20 cellular contexts compared by ENCODE assay signal in genomic region chr1:172345077-172345476, GRCh38.
DNase-seq lines count a peak whose midpoint lies in the region; ATAC-seq and TF ChIP-seq lines count a peak whose summit lies in the region.
"Had no signal": no experiment of that assay in that cellular context is flagged by ENCODE, and none has a peak within 500 bp of the region (broad histone marks: within the 10 kb centered on the region; RNA-seq: fewer than 3 reads in every experiment).

No MANE protein-coding gene starts in this region.

- H3K4me2 ChIP-seq in MM.1S (ENCODE audit: low read depth, low read length) (peak overlapping the region; percentile 17; the same call in 1 of the 2 replicates), neural progenitor cell (no peak overlapping the region)

- H3K4me1 Mint-ChIP-seq in nephron (peaks cover 61% of the 10 kb centered on the region), neural progenitor cell (peaks cover 28% of the 10 kb centered on the region)

- H3K4me1 ChIP-seq in MM.1S (ENCODE audit: low read length) (peaks cover 18% of the 10 kb centered on the region), neural progenitor cell (peaks cover 16% of the 10 kb centered on the region)
- H3K4me1 ChIP-seq: prostate gland had no signal

- H3K36me3 ChIP-seq in MM.1S (replicated peaks; ENCODE audit: insufficient read depth, low read length) (no peaks in the 10 kb centered on the region), neural progenitor cell (no peaks in the 10 kb centered on the region)
- H3K36me3 ChIP-seq: HAP-1, prostate gland, SJSA1 had no signal

- no peaks in the 10 kb centered on the region; the same call in 1 of the 2 replicates for H4K20me1 ChIP-seq in MM.1S (ENCODE audit: insufficient read depth, low read length)
- H4K20me1 ChIP-seq in neural progenitor cell (ENCODE audit: low read depth), result no peaks in the 10 kb centered on the region

- H3K27ac ChIP-seq in MM.1S (ENCODE audit: low read length) (no peak overlapping the region), neural progenitor cell (no peak overlapping the region)
- H3K27ac ChIP-seq: HL-60, prostate gland had no signal

- H3K9me3 Mint-ChIP-seq in nephron (peaks cover 27% of the 10 kb centered on the region), neural progenitor cell (peaks cover 16% of the 10 kb centered on the region)

- H3K9ac ChIP-seq in MM.1S (ENCODE audit: low read length), result no peak overlapping the region
- H3K9ac ChIP-seq in neural progenitor cell, result no peak overlapping the region

- no peaks in the 10 kb centered on the region for H3K9me2 ChIP-seq in MM.1S (replicated peaks; ENCODE audit: insufficient read depth, low read length)

- no peak overlapping the region for H2AFZ ChIP-seq in MM.1S (ENCODE audit: low read length)
- no peak overlapping the region for H2AFZ ChIP-seq in neural progenitor cell (replicated peaks)

- ATAC-seq in GM18867 (IDR thresholded peaks at IDR 0.05; ENCODE audit: unreplicated experiment), result peak; percentile 52
- peak; percentile 51 for ATAC-seq in GM21723 (IDR thresholded peaks at IDR 0.05; ENCODE audit: unreplicated experiment)
- ATAC-seq in GM18505 (IDR thresholded peaks at IDR 0.05; ENCODE audit: unreplicated experiment), result no peak
- no peak for ATAC-seq in HG03039 (IDR thresholded peaks at IDR 0.05; ENCODE audit: unreplicated experiment)
- ATAC-seq: activated T-cell treated with anti-CD3 and anti-CD28 coated beads, Interleukin-2, amount 50 U/mL, for 4 hours; effector memory CD8-positive, alpha-beta T cell had no signal

- H3K4me3 ChIP-seq in MM.1S (ENCODE audit: low read length), result no peak overlapping the region
- no peak overlapping the region for H3K4me3 ChIP-seq in neural progenitor cell
- H3K4me3 ChIP-seq: HAP-1, prostate gland, SJSA1 had no signal

- H3K27me3 Mint-ChIP-seq in nephron (ENCODE audit: low read depth) (no peaks in the 10 kb centered on the region), neural progenitor cell (ENCODE audit: insufficient read depth, low read depth) (no peaks in the 10 kb centered on the region)
- H3K27me3 Mint-ChIP-seq: effector memory CD8-positive, alpha-beta T cell; stimulated activated naive CD8-positive, alpha-beta T cell treated with anti-CD3 and anti-CD28 coated beads, Interleukin-15, Interleukin-2, amounts not matched to agents 100 ng/mL and 50 ng/mL, for 24 hours had no signal

- H3K27me3 ChIP-seq in MM.1S (replicated peaks; ENCODE audit: insufficient read depth, low read length), result peaks cover 22% of the 10 kb centered on the region
- H3K27me3 ChIP-seq in neural progenitor cell, result no peaks in the 10 kb centered on the region
- H3K27me3 ChIP-seq: SJSA1 had no signal

- H3K9me3 ChIP-seq in MM.1S (replicated peaks; ENCODE audit: insufficient read depth, low read length) (no peaks in the 10 kb centered on the region), neural progenitor cell (ENCODE audit: low read depth) (peaks cover 6% of the 10 kb centered on the region)
- H3K9me3 ChIP-seq: HAP-1, prostate gland, SJSA1 had no signal

- no peak for TF ChIP-seq POLR2A in GM18505 (IDR thresholded peaks at IDR 0.05; ENCODE audit: borderline replicate concordance, extremely low read depth, insufficient read depth, insufficient read length)

- no peaks in the 10 kb centered on the region for H3K79me2 ChIP-seq in MM.1S (ENCODE audit: low read length)
- H3K79me2 ChIP-seq in neural progenitor cell (ENCODE audit: low read depth), result no peaks in the 10 kb centered on the region

- peak overlapping the region; percentile 97 to 99 (median 98) for H3K27ac Mint-ChIP-seq in nephron
- H3K27ac Mint-ChIP-seq in neural progenitor cell, result no peak overlapping the region

- no peak overlapping the region for H3K4me3 Mint-ChIP-seq in nephron
- H3K4me3 Mint-ChIP-seq in neural progenitor cell, result no peak overlapping the region
- H3K4me3 Mint-ChIP-seq: activated T-cell treated with anti-CD3 and anti-CD28 coated beads, Interleukin-2, amount 50 U/mL, for 4 hours; stimulated activated naive CD8-positive, alpha-beta T cell treated with anti-CD3 and anti-CD28 coated beads, Interleukin-15, Interleukin-2, amounts not matched to agents 100 ng/mL and 50 ng/mL, for 24 hours had no signal

- TF ChIP-seq CTCF in MM.1S (IDR thresholded peaks at IDR 0.05; ENCODE audit: low read length), result no peak
- no peak for TF ChIP-seq CTCF in nephron (IDR thresholded peaks at IDR 0.05; ENCODE audit: unreplicated experiment in 3 of 3)
- no peak for TF ChIP-seq CTCF in neural progenitor cell (IDR thresholded peaks at IDR 0.05)

- H3K36me3 Mint-ChIP-seq in nephron (ENCODE audit: low read depth) (peaks cover 36% of the 10 kb centered on the region), neural progenitor cell (peaks cover 3% of the 10 kb centered on the region)

- H3F3A ChIP-seq in MM.1S (ENCODE audit: insufficient read depth, low read length) (peaks cover 9% of the 10 kb centered on the region), neural progenitor cell (ENCODE audit: low read depth) (no peaks in the 10 kb centered on the region)

- DNase-seq in MM.1S, result peak; percentile 59
- DNase-seq in effector CD8-positive, alpha-beta T cell (lab: John Stamatoyannopoulos, UW), result no peak
- DNase-seq in neural progenitor cell (ENCODE audit: low spot score), result no peak
- DNase-seq: activated CD4-positive, alpha-beta T cell treated with anti-CD3 and anti-CD28 coated beads, Interleukin-2, amount 50 U/mL, for 4 hours; activated T-cell treated with anti-CD3 and anti-CD28 coated beads, Interleukin-2, amount 50 U/mL, for 4 hours; Calu3; effector memory CD8-positive, alpha-beta T cell; GDM1; Karpas-422; stimulated activated CD4-positive, alpha-beta T cell treated with anti-CD3 and anti-CD28 coated beads, Interleukin-12 subunit alpha, Interleukin-12 subunit beta, amount 100 ng/mL, for 4 hours had no signal

Comparison
In these comparisons a context has a peak if more than half of its experiments do, and no peak if none do; other contexts are left out.
1. ATAC-seq: peak in GM18867 (single experiment) and GM21723 (single experiment); none in GM18505 (single experiment) and HG03039 (single experiment).